ENCODE assay signal across 1 cellular context in the genomic region with DNA sequence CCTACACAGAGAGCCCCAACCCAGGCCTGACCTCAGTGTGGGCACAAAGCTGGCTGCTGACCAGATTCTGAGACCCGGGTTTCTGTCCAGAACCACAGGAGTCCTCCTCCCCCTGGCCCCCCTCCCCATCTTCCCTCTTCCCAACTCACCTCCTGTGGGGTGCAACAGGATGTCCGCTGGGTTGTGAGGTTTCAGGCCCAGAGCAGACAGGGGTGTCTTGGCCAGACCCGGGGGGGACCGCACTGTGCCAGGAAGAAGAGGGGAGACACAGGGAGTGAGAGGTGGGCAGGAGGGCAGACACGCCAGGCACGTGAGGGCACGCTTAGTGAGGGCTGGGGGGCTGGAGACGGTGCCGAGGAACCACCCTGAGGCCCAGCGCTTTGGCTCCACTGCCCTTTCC.
TF ChIP-seq lines count a peak whose summit lies in the region.

No MANE protein-coding gene starts in this region.

TF ChIP-seq in H1, 55 proteins besides CTCF, POLR2A, EP300 and RAD21:
- TF ChIP-seq JUND (IDR thresholded peaks at IDR 0.05; ENCODE audit: low read length): no peak
- TF ChIP-seq NANOG (IDR thresholded peaks at IDR 0.05; ENCODE audit: insufficient read depth, low read depth, low read length, poor library complexity, severe bottlenecking): no peak
- no peak for TF ChIP-seq PHF8 (conservative IDR thresholded peaks at IDR 0.05; ENCODE audit: low read depth, low read length)
- no peak for TF ChIP-seq E2F6 (IDR thresholded peaks at IDR 0.05)
- no peak for TF ChIP-seq MAFK (IDR thresholded peaks at IDR 0.05; ENCODE audit: low read depth, low read length)
- TF ChIP-seq YY1 (IDR thresholded peaks at IDR 0.05; ENCODE audit: low read depth, low read length): no peak
- no peak for TF ChIP-seq CBX5 (IDR thresholded peaks at IDR 0.05; ENCODE audit: low read depth, low read length)
- TF ChIP-seq BRCA1 (IDR thresholded peaks at IDR 0.05; ENCODE audit: low read depth, low read length): no peak
- TF ChIP-seq GABPA (IDR thresholded peaks at IDR 0.05; ENCODE audit: borderline replicate concordance, insufficient read depth, low read length): no peak
- TF ChIP-seq TAF1 (IDR thresholded peaks at IDR 0.05; ENCODE audit: low read depth, low read length): no peak
- TF ChIP-seq NRF1 (IDR thresholded peaks at IDR 0.05; ENCODE audit: low read depth, low read length): no peak
